Comparison of ENCODE assay signal across 23 cellular contexts in the genomic region with DNA sequence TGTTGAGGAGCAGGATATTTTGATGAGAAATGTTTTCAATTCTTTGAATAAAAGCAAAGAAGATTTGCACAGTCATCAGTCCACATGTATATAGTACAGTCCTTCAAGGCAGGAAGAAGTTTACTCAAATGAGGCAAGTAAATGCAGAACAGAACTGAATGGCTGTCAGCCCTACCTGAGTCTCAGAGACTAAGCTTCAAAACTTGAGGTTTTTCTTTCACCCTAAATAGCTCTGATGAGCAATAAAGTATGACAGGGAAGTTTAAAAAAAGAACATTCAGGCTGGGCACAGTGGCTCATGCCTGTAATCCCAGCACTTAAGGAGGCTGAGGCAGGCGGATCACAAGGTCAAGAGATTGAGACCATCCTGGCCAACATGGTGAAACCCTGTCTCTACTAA.
DNase-seq lines count a peak whose midpoint lies in the region; ATAC-seq lines count a peak whose summit lies in the region.
"Had no signal": no experiment of that assay in that cellular context is flagged by ENCODE, and none has a peak within 500 bp of the region (broad histone marks: within the 10 kb centered on the region; RNA-seq: fewer than 3 reads in every experiment).

No MANE protein-coding gene starts in this region.

- no peaks in the 10 kb centered on the region for H3K27me3 ChIP-seq in effector memory CD4-positive, alpha-beta T cell (replicated peaks; ENCODE audit: control insufficient read depth, insufficient read depth, low read length, poor library complexity, severe bottlenecking)
- H3K27me3 ChIP-seq: BE2C; BLaER1 treated with 17β-estradiol and CSF1 and Interleukin-3, amounts not matched to agents 10 nM and 100 nM had no signal

- no peaks in the 10 kb centered on the region for H3K4me1 ChIP-seq in effector memory CD4-positive, alpha-beta T cell (ENCODE audit: control insufficient read depth, insufficient read depth, low read length, poor library complexity, severe bottlenecking)
- H3K4me1 ChIP-seq: A549; BE2C; BLaER1 treated with 17β-estradiol and CSF1 and Interleukin-3, amounts not matched to agents 10 nM and 100 nM had no signal

- peak; percentile 55 for ATAC-seq in GM18868 (IDR thresholded peaks at IDR 0.05; ENCODE audit: unreplicated experiment)
- ATAC-seq in HG02870 (IDR thresholded peaks at IDR 0.05; ENCODE audit: unreplicated experiment): peak; percentile 51
- ATAC-seq in HG03565 (IDR thresholded peaks at IDR 0.05; ENCODE audit: unreplicated experiment): no peak
- ATAC-seq in GM21367 (IDR thresholded peaks at IDR 0.05; ENCODE audit: unreplicated experiment): no peak
- ATAC-seq in activated CD4-positive, CD25-positive, alpha-beta regulatory T cell treated with anti-CD3 and anti-CD28 coated beads, Interleukin-2, amount 50 U/mL, for 24 hours: no peak
- ATAC-seq: A549, GM23338, HCT116 had no signal

- peaks cover 10% of the 10 kb centered on the region for H3K9me3 ChIP-seq in effector memory CD4-positive, alpha-beta T cell (ENCODE audit: control insufficient read depth, low read length)
- H3K9me3 ChIP-seq: BE2C had no signal

- H3K4me3 ChIP-seq in effector memory CD4-positive, alpha-beta T cell (ENCODE audit: insufficient read depth, low read depth, low read length, poor library complexity, severe bottlenecking): no peak overlapping the region
- H3K4me3 ChIP-seq: A549; BLaER1 treated with 17β-estradiol and CSF1 and Interleukin-3, amounts not matched to agents 10 nM and 100 nM; GM23338 had no signal

- H3K27ac ChIP-seq in effector memory CD4-positive, alpha-beta T cell (ENCODE audit: insufficient read depth, low read length, poor library complexity, severe bottlenecking): no peak overlapping the region
- H3K27ac ChIP-seq: A549; BLaER1 treated with 17β-estradiol and CSF1 and Interleukin-3, amounts not matched to agents 10 nM and 100 nM had no signal

- peaks cover 6% of the 10 kb centered on the region for H3K36me3 ChIP-seq in effector memory CD4-positive, alpha-beta T cell (ENCODE audit: control insufficient read depth, insufficient read depth, low read length)
- H3K36me3 ChIP-seq: BE2C had no signal

- peak; percentile 12 for DNase-seq in MV-4-11 (lab: John Stamatoyannopoulos, UW)
- peak; percentile 46 for DNase-seq in myocyte (ENCODE audit: low read depth)
- DNase-seq in effector memory CD4-positive, alpha-beta T cell: no peak
- DNase-seq: 8988T; ACHN; AML-193; BE2C; CD4-positive, alpha-beta T cell; CD8-positive, alpha-beta memory T cell; DMS 273 treated with DMSO at 0.1 percent for 48 hours; DMS79; EL; GDM1; H9 had no signal

Comparison
In these comparisons a context has a peak if more than half of its experiments do, and no peak if none do; other contexts are left out.
1. ATAC-seq: peak in GM18868 (single experiment) and HG02870 (single experiment); none in HG03565 (single experiment), GM21367 (single experiment) and activated CD4-positive, CD25-positive, alpha-beta regulatory T cell treated with anti-CD3 and anti-CD28 coated beads, Interleukin-2, amount 50 U/mL, for 24 hours (0 of 2).
2. DNase-seq: peak in MV-4-11 (single experiment) and myocyte (single experiment); none in effector memory CD4-positive, alpha-beta T cell (0 of 3).